In genomic region chr6:19855510-19855909, GRCh38 we compare ENCODE assay signal across 33 cellular contexts. TPM values are rescaled to one million over a fixed set of nuclear protein-coding genes. Genes with fewer than 3 reads are reported as not detected.
"Had no signal": no experiment of that assay in that cellular context is flagged by ENCODE, and none has a peak within 500 bp of the region (broad histone marks: within the 10 kb centered on the region; RNA-seq: fewer than 3 reads in every experiment).

No MANE protein-coding gene starts in this region.

- H3K9me3 ChIP-seq: adrenal gland, body of pancreas, esophagus muscularis mucosa, gastroesophageal sphincter had no signal

- H3K27me3 ChIP-seq: adrenal gland, body of pancreas, esophagus muscularis mucosa, gastroesophageal sphincter had no signal

- H3K27ac ChIP-seq: adrenal gland, body of pancreas, esophagus muscularis mucosa, gastroesophageal sphincter, WERI-Rb-1 had no signal

- H3K4me1 ChIP-seq: adrenal gland had no signal

- ATAC-seq: activated CD4-positive, alpha-beta T cell treated with anti-CD3 and anti-CD28 coated beads for 36 hours; activated CD4-positive, CD25-positive, alpha-beta regulatory T cell treated with anti-CD3 and anti-CD28 coated beads, Interleukin-2, amount 50 U/mL, for 24 hours; activated CD8-positive, alpha-beta memory T cell treated with anti-CD3 and anti-CD28 coated beads, Interleukin-2, amount 10 ng/mL, durations not matched to agents 7 days and 5 days; activated CD8-positive, alpha-beta T cell treated with anti-CD3 and anti-CD28 coated beads, Interleukin-2, amount 10 ng/mL, durations not matched to agents 7 days and 5 days; activated naive CD8-positive, alpha-beta T cell treated with anti-CD3 and anti-CD28 coated beads, Interleukin-2, amount 50 U/mL, for 24 hours; body of pancreas; effector memory CD8-positive, alpha-beta T cell; gastroesophageal sphincter; T-cell had no signal

- H3K4me3 ChIP-seq: adrenal gland, body of pancreas, esophagus muscularis mucosa, gastroesophageal sphincter had no signal

- H3K36me3 ChIP-seq: adrenal gland, esophagus muscularis mucosa, gastroesophageal sphincter, WERI-Rb-1 had no signal

- DNase-seq: activated B cell treated with CpG ODN at 0.5 μM for 24 hours; activated CD4-positive, alpha-beta memory T cell treated with anti-CD3 and anti-CD28 coated beads for 36 hours; activated CD4-positive, alpha-beta T cell treated with anti-CD3 and anti-CD28 coated beads for 36 hours; activated CD4-positive, alpha-beta T cell treated with anti-CD3 and anti-CD28 coated beads, Interleukin-2, amount 10 ng/mL, durations not matched to agents 24 days and 14 days; activated CD8-positive, alpha-beta memory T cell treated with anti-CD3 and anti-CD28 coated beads, Interleukin-2, amount 10 ng/mL, durations not matched to agents 7 days and 5 days; activated CD8-positive, alpha-beta memory T cell treated with anti-CD3 and anti-CD28 coated beads, Interleukin-2, amount 50 U/mL, for 4 hours; activated CD8-positive, alpha-beta T cell treated with anti-CD3 and anti-CD28 coated beads, Interleukin-2, amount 10 ng/mL, durations not matched to agents 7 days and 5 days; activated effector memory CD4-positive, alpha-beta T cell treated with anti-CD3 and anti-CD28 coated beads, Interleukin-2, amount 50 U/mL, for 16 hours; activated naive CD4-positive, alpha-beta T cell treated with anti-CD3 and anti-CD28 coated beads for 36 hours; activated naive CD8-positive, alpha-beta T cell treated with anti-CD3 and anti-CD28 coated beads for 36 hours; activated naive CD8-positive, alpha-beta T cell treated with anti-CD3 and anti-CD28 coated beads, Interleukin-2, amount 50 U/mL, for 24 hours; activated T-cell treated with anti-CD3 and anti-CD28 coated beads, Interleukin-2, amount 50 U/mL, for 1 hour; activated T-cell treated with anti-CD3 and anti-CD28 coated beads, Interleukin-2, amount 50 U/mL, for 48 hours; adrenal gland; amygdala; aorta; body of pancreas; caudate nucleus; cortex of kidney; dermis blood vessel endothelial cell; effector CD4-positive, alpha-beta T cell; effector memory CD8-positive, alpha-beta T cell; erythroblast; foreskin melanocyte; T-cell; T1000; WERI-Rb-1 had no signal

RNA-seq across cellular contexts. Expression of gene ID4, which starts 18.3 kb away (rescaled TPM):
- total RNA-seq: activated B cell treated with CpG ODN at 0.5 μM for 24 hours; activated CD4-positive, alpha-beta memory T cell treated with anti-CD3 and anti-CD28 coated beads for 36 hours; activated CD4-positive, alpha-beta T cell treated with anti-CD3 and anti-CD28 coated beads for 36 hours; activated CD4-positive, alpha-beta T cell treated with anti-CD3 and anti-CD28 coated beads, Interleukin-2, amount 10 ng/mL, durations not matched to agents 24 days and 14 days; activated CD8-positive, alpha-beta memory T cell treated with anti-CD3 and anti-CD28 coated beads for 36 hours; activated CD8-positive, alpha-beta memory T cell treated with anti-CD3 and anti-CD28 coated beads, Interleukin-2, amount 10 ng/mL, durations not matched to agents 7 days and 5 days; activated CD8-positive, alpha-beta T cell treated with anti-CD3 and anti-CD28 coated beads, Interleukin-2, amount 10 ng/mL, durations not matched to agents 7 days and 5 days; activated naive CD4-positive, alpha-beta T cell treated with anti-CD3 and anti-CD28 coated beads for 36 hours; activated naive CD8-positive, alpha-beta T cell treated with anti-CD3 and anti-CD28 coated beads for 36 hours; activated T-helper 1 cell treated with anti-CD3 and anti-CD28 coated beads, Interleukin-12 subunit alpha, Interleukin-12 subunit beta, Interleukin-2, Interleukin-4 antibody, amounts not matched to agents 30 ng/mL and 10 ng/mL and 1 ng/mL, durations not matched to agents 14 hours and 24 hours and 36 hours; activated T-helper 2 cell treated with anti-CD3 and anti-CD28 coated beads, Interferon-gamma antibody, Interleukin-2, Interleukin-4, amounts not matched to agents 10 μg/mL and 5 μg/mL and 100 μg/mL, durations not matched to agents 14 hours and 24 hours and 36 hours; T-cell had no signal
